10 cellular contexts compared by ENCODE assay signal in genomic region chr15:80512729-80513670, GRCh38.
DNase-seq lines count a peak whose midpoint lies in the region; ATAC-seq and TF ChIP-seq lines count a peak whose summit lies in the region.
"Had no signal": no experiment of that assay in that cellular context is flagged by ENCODE, and none has a peak within 500 bp of the region (broad histone marks: within the 10 kb centered on the region; RNA-seq: fewer than 3 reads in every experiment).

No MANE protein-coding gene starts in this region.

- H3K4me2 ChIP-seq in PC-3 (ENCODE audit: low read length) (no peak overlapping the region), fibroblast of lung (ENCODE audit: extremely low read depth, insufficient read depth, low read length) (no peak overlapping the region), skeletal muscle satellite cell (ENCODE audit: low read length) (no peak overlapping the region)

- ATAC-seq in PC-3: peak; percentile 77

- H3K27me3 ChIP-seq in PC-3 (ENCODE audit: low read length) (no peaks in the 10 kb centered on the region), fibroblast of lung (ENCODE audit: control insufficient read depth, insufficient read depth, low read length) (no peaks in the 10 kb centered on the region), skeletal muscle satellite cell (ENCODE audit: control insufficient read depth, insufficient read depth, low read length) (no peaks in the 10 kb centered on the region)

- no TSS peak for BruUV-seq in PC-3 (replicated peaks; lab: Mats Ljungman, UMichigan)

- H3K36me3 Mint-ChIP-seq in activated CD4-positive, alpha-beta T cell treated with anti-CD3 and anti-CD28 coated beads, Interleukin-2, amount 10 ng/mL, durations not matched to agents 7 days and 5 days (ENCODE audit: low read depth): no peaks in the 10 kb centered on the region

- no peak overlapping the region for H3K4me3 Mint-ChIP-seq in activated CD4-positive, alpha-beta T cell treated with anti-CD3 and anti-CD28 coated beads, Interleukin-2, amount 10 ng/mL, durations not matched to agents 7 days and 5 days
- H3K4me3 Mint-ChIP-seq: T-helper 1 cell treated with Interleukin-12 subunit alpha and Interleukin-12 subunit beta and Interleukin-4 antibody, amounts not matched to agents 30 μg/mL and 1 μg/mL, for 36 hours had no signal

- POLR2A ChIA-PET in PC-3 (lab: Charles Lee; ENCODE audit: unreplicated experiment): no interaction called here
- POLR2A ChIA-PET in activated CD4-positive, alpha-beta T cell treated with anti-CD3 and anti-CD28 coated beads, Interleukin-2, amount 10 ng/mL, durations not matched to agents 7 days and 5 days (lab: Charles Lee): no interaction called here

- no peaks in the 10 kb centered on the region for H4K20me1 ChIP-seq in PC-3 (ENCODE audit: low read length)
- no peaks in the 10 kb centered on the region for H4K20me1 ChIP-seq in fibroblast of lung (ENCODE audit: control insufficient read depth, extremely low read depth, insufficient read depth, low read length)

- H3K9me2 ChIP-seq in PC-3 (replicated peaks; ENCODE audit: low read length): no peaks in the 10 kb centered on the region

- H3K9me3 Mint-ChIP-seq in activated CD4-positive, alpha-beta T cell treated with anti-CD3 and anti-CD28 coated beads, Interleukin-2, amount 10 ng/mL, durations not matched to agents 7 days and 5 days: no peaks in the 10 kb centered on the region
- H3K9me3 Mint-ChIP-seq: T-helper 1 cell treated with Interleukin-12 subunit alpha and Interleukin-12 subunit beta and Interleukin-4 antibody, amounts not matched to agents 30 μg/mL and 1 μg/mL, for 36 hours had no signal

- CTCF ChIA-PET in PC-3 (lab: Charles Lee): interaction anchor here (0.6 kb wide), 2 partner anchors 47 to 272 kb away, joined by 3 read pairs; no protein-coding TSS in a partner anchor
- CTCF ChIA-PET in activated CD4-positive, alpha-beta T cell treated with anti-CD3 and anti-CD28 coated beads, Interleukin-2, amount 10 ng/mL, durations not matched to agents 7 days and 5 days (lab: Charles Lee): no interaction called here

- H3K9ac ChIP-seq in PC-3 (ENCODE audit: low read length) (no peak overlapping the region), fibroblast of lung (ENCODE audit: insufficient read depth, low read length) (no peak overlapping the region), skeletal muscle satellite cell (ENCODE audit: low read depth, low read length) (peak overlapping the region; percentile 68)

- no peaks in the 10 kb centered on the region for H3F3A ChIP-seq in PC-3 (ENCODE audit: low read length, unreplicated experiment)

- no peak overlapping the region for H3K4me3 ChIP-seq in PC-3 (ENCODE audit: low read length)
- no peak overlapping the region for H3K4me3 ChIP-seq in fibroblast of lung (replicated peaks in 1 of 4; ENCODE audit: control extremely low read depth in 1 of 4, insufficient read depth in 1 of 4, low read depth in 3 of 4, low read length in 4 of 4)
- no peak overlapping the region for H3K4me3 ChIP-seq in skeletal muscle satellite cell (ENCODE audit: low read length)

- H3K79me2 ChIP-seq in PC-3 (ENCODE audit: low read length) (no peaks in the 10 kb centered on the region), fibroblast of lung (ENCODE audit: control insufficient read depth, insufficient read depth, low read length) (no peaks in the 10 kb centered on the region)

- H3K27me3 Mint-ChIP-seq in activated CD4-positive, alpha-beta T cell treated with anti-CD3 and anti-CD28 coated beads, Interleukin-2, amount 10 ng/mL, durations not matched to agents 7 days and 5 days: peaks cover 10% of the 10 kb centered on the region

- no peaks in the 10 kb centered on the region for H3K4me1 Mint-ChIP-seq in activated CD4-positive, alpha-beta T cell treated with anti-CD3 and anti-CD28 coated beads, Interleukin-2, amount 10 ng/mL, durations not matched to agents 7 days and 5 days

- intact Hi-C loops in PC-3 (cut with micrococcal nuclease): loop anchor here (1.0 to 2.0 kb wide), 2 partner anchors 58 to 94 kb away; no protein-coding TSS in a partner anchor

- H3K36me3 ChIP-seq in PC-3 (ENCODE audit: low read depth, low read length) (no peaks in the 10 kb centered on the region), fibroblast of lung (ENCODE audit: control insufficient read depth, insufficient read depth, low read length) (peaks cover 2% of the 10 kb centered on the region), skeletal muscle satellite cell (ENCODE audit: insufficient read depth, low read length) (no peaks in the 10 kb centered on the region)

- no peak overlapping the region for H2AFZ ChIP-seq in PC-3 (ENCODE audit: low read length)
- no peak overlapping the region for H2AFZ ChIP-seq in fibroblast of lung (ENCODE audit: low read length)

- TF ChIP-seq CTCF in PC-3 (conservative IDR thresholded peaks at IDR 0.05; ENCODE audit: low read depth, low read length) (peak; percentile 59), fibroblast of lung (conservative IDR thresholded peaks at IDR 0.05 in 1 of 2, IDR thresholded peaks at IDR 0.05 in 1 of 2; ENCODE audit: low read depth in 1 of 2, low read length in 2 of 2) (peak in 1 of 2 donors; percentile 21)

- peak; percentile 33 for DNase-seq in NCI-H748 (lab: John Stamatoyannopoulos, UW; ENCODE audit: unreplicated experiment)
- no peak for DNase-seq in NCI-H748 treated with DMSO at 0.1 percent for 48 hours (lab: John Stamatoyannopoulos, UW)
- peak; percentile 50 for DNase-seq in PC-3
- DNase-seq in fibroblast of lung (ENCODE audit: low read depth in 2 of 2): peak in 1 of 2 donors; percentile 22
- DNase-seq in stimulated activated CD4-positive, alpha-beta T cell treated with anti-CD3 and anti-CD28 coated beads, Interleukin-15, amount 100 ng/mL, for 24 hours: no peak
- no peak for DNase-seq in occipital lobe (lab: John Stamatoyannopoulos, UW)
- no peak for DNase-seq in activated CD4-positive, alpha-beta T cell treated with anti-CD3 and anti-CD28 coated beads, Interleukin-2, amount 10 ng/mL, durations not matched to agents 7 days and 5 days
- DNase-seq: KBM-7 had no signal

- H3K9me3 ChIP-seq in PC-3 (ENCODE audit: low read length) (no peaks in the 10 kb centered on the region), fibroblast of lung (ENCODE audit: control insufficient read depth, insufficient read depth, low read depth, low read length) (no peaks in the 10 kb centered on the region), skeletal muscle satellite cell (replicated peaks; ENCODE audit: low read length) (no peaks in the 10 kb centered on the region)

- H3K4me1 ChIP-seq in PC-3 (ENCODE audit: insufficient read depth, low read length) (no peaks in the 10 kb centered on the region), fibroblast of lung (ENCODE audit: control insufficient read depth, extremely low read depth, insufficient read depth, low read length) (peaks cover 17% of the 10 kb centered on the region), skeletal muscle satellite cell (ENCODE audit: control insufficient read depth, insufficient read depth, low read length) (peaks cover 29% of the 10 kb centered on the region)

- H3K27ac ChIP-seq in PC-3 (ENCODE audit: low read length) (no peak overlapping the region), fibroblast of lung (ENCODE audit: insufficient read depth, low read length) (peak overlapping the region; percentile 58)

- H3K27ac Mint-ChIP-seq in activated CD4-positive, alpha-beta T cell treated with anti-CD3 and anti-CD28 coated beads, Interleukin-2, amount 10 ng/mL, durations not matched to agents 7 days and 5 days: no peak overlapping the region
- H3K27ac Mint-ChIP-seq: T-helper 1 cell treated with Interleukin-12 subunit alpha and Interleukin-12 subunit beta and Interleukin-4 antibody, amounts not matched to agents 30 μg/mL and 1 μg/mL, for 36 hours had no signal

Comparison
In these comparisons a context has a peak if more than half of its experiments do, and no peak if none do; other contexts are left out.
1. DNase-seq: peak in NCI-H748 (single experiment) and PC-3 (single experiment); none in NCI-H748 treated with DMSO at 0.1 percent for 48 hours (single experiment), stimulated activated CD4-positive, alpha-beta T cell treated with anti-CD3 and anti-CD28 coated beads, Interleukin-15, amount 100 ng/mL, for 24 hours (single experiment), occipital lobe (single experiment) and activated CD4-positive, alpha-beta T cell treated with anti-CD3 and anti-CD28 coated beads, Interleukin-2, amount 10 ng/mL, durations not matched to agents 7 days and 5 days (single experiment).